Comparison of ENCODE assay signal across 12 cellular contexts in genomic region chr19:1079566-1080111, GRCh38. TPM values are rescaled to one million over a fixed set of nuclear protein-coding genes. Genes with fewer than 3 reads are reported as not detected.
DNase-seq lines count a peak whose midpoint lies in the region; ATAC-seq and TF ChIP-seq lines count a peak whose summit lies in the region.
"Had no signal": no experiment of that assay in that cellular context is flagged by ENCODE, and none has a peak within 500 bp of the region (broad histone marks: within the 10 kb centered on the region; RNA-seq: fewer than 3 reads in every experiment).

No MANE protein-coding gene starts in this region.

- TF ChIP-seq POLR2A in stomach (IDR thresholded peaks at IDR 0.05): no peak

- H3K27ac ChIP-seq in stomach: no peak overlapping the region
- H3K27ac ChIP-seq: 22Rv1, dorsolateral prefrontal cortex had no signal

- no peak for TF ChIP-seq EP300 in stomach (IDR thresholded peaks at IDR 0.05)

- H3K4me1 ChIP-seq in stomach: peaks cover 12 to 59% (median 51%) of the 10 kb centered on the region in 4 donors

- H3K4me1 Mint-ChIP-seq in activated CD4-positive, alpha-beta memory T cell treated with anti-CD3 and anti-CD28 coated beads, Interleukin-2, amount 10 ng/mL, durations not matched to agents 7 days and 5 days: peaks cover 66% of the 10 kb centered on the region
- H3K4me1 Mint-ChIP-seq in dendritic cell treated with granulocyte-macrophage colony-stimulating factor and Interleukin-4, amounts not matched to agents 40 ng/mL and 50 ng/mL, for 4 days (ENCODE audit: low read depth): peaks cover 68% of the 10 kb centered on the region
- H3K4me1 Mint-ChIP-seq in CD14-positive monocyte: peaks cover 44% of the 10 kb centered on the region

- H3K9me3 ChIP-seq in stomach: no peaks in the 10 kb centered on the region

- H3K4me3 ChIP-seq in stomach: no peak overlapping the region
- H3K4me3 ChIP-seq: dorsolateral prefrontal cortex had no signal

- H3K27ac Mint-ChIP-seq in activated CD4-positive, alpha-beta memory T cell treated with anti-CD3 and anti-CD28 coated beads, Interleukin-2, amount 10 ng/mL, durations not matched to agents 7 days and 5 days: peak overlapping the region; percentile 93
- H3K27ac Mint-ChIP-seq in dendritic cell treated with granulocyte-macrophage colony-stimulating factor and Interleukin-4, amounts not matched to agents 40 ng/mL and 50 ng/mL, for 4 days: peak overlapping the region; percentile 81
- H3K27ac Mint-ChIP-seq in CD14-positive monocyte: peak overlapping the region in 1 of 7 donors; percentile 57

- no peak for ATAC-seq in HG03196 (IDR thresholded peaks at IDR 0.05; ENCODE audit: unreplicated experiment)

- peaks cover 0 to 50% (median 20%) of the 10 kb centered on the region in 4 donors for H3K36me3 ChIP-seq in stomach

- CTCF ChIA-PET in activated CD4-positive, alpha-beta memory T cell treated with anti-CD3 and anti-CD28 coated beads, Interleukin-2, amount 10 ng/mL, durations not matched to agents 7 days and 5 days (lab: Charles Lee): interaction anchor here (0.8 to 2.1 kb wide), 6 partner anchors 9 to 75 kb away, joined by 3 to 12 read pairs (median 4); partner anchors contain the start of gene ARHGAP45

- peak overlapping the region; percentile 80 for H3K4me3 Mint-ChIP-seq in activated CD4-positive, alpha-beta memory T cell treated with anti-CD3 and anti-CD28 coated beads, Interleukin-2, amount 10 ng/mL, durations not matched to agents 7 days and 5 days
- H3K4me3 Mint-ChIP-seq in dendritic cell treated with granulocyte-macrophage colony-stimulating factor and Interleukin-4, amounts not matched to agents 40 ng/mL and 50 ng/mL, for 4 days: peak overlapping the region; percentile 45
- no peak overlapping the region for H3K4me3 Mint-ChIP-seq in CD14-positive monocyte

- no peaks in the 10 kb centered on the region for H3K9me3 Mint-ChIP-seq in activated CD4-positive, alpha-beta memory T cell treated with anti-CD3 and anti-CD28 coated beads, Interleukin-2, amount 10 ng/mL, durations not matched to agents 7 days and 5 days
- H3K9me3 Mint-ChIP-seq in dendritic cell treated with granulocyte-macrophage colony-stimulating factor and Interleukin-4, amounts not matched to agents 40 ng/mL and 50 ng/mL, for 4 days: no peaks in the 10 kb centered on the region
- H3K9me3 Mint-ChIP-seq in CD14-positive monocyte: no peaks in the 10 kb centered on the region

- H3K36me3 Mint-ChIP-seq in activated CD4-positive, alpha-beta memory T cell treated with anti-CD3 and anti-CD28 coated beads, Interleukin-2, amount 10 ng/mL, durations not matched to agents 7 days and 5 days (ENCODE audit: low read depth): peaks cover 79% of the 10 kb centered on the region
- peaks cover 96% of the 10 kb centered on the region for H3K36me3 Mint-ChIP-seq in dendritic cell treated with granulocyte-macrophage colony-stimulating factor and Interleukin-4, amounts not matched to agents 40 ng/mL and 50 ng/mL, for 4 days (ENCODE audit: low read depth)
- peaks cover 49 to 91% of the 10 kb centered on the region in 2 donors for H3K36me3 Mint-ChIP-seq in CD14-positive monocyte

- WGBS in stomach, 5 donors: 87 to 92% (median 92%) methylated on average over 42 to 45 of the region's 45 CpGs

- POLR2A ChIA-PET in activated CD4-positive, alpha-beta memory T cell treated with anti-CD3 and anti-CD28 coated beads, Interleukin-2, amount 10 ng/mL, durations not matched to agents 7 days and 5 days (lab: Charles Lee): interaction anchor here (1.1 to 17.5 kb wide), 13 partner anchors 7 to 190 kb away, joined by 3 to 334 read pairs (median 9); partner anchors contain the start of genes ABCA7, ARHGAP45, CNN2 and GPX4

- H3K27me3 Mint-ChIP-seq in activated CD4-positive, alpha-beta memory T cell treated with anti-CD3 and anti-CD28 coated beads, Interleukin-2, amount 10 ng/mL, durations not matched to agents 7 days and 5 days: no peaks in the 10 kb centered on the region
- no peaks in the 10 kb centered on the region for H3K27me3 Mint-ChIP-seq in dendritic cell treated with granulocyte-macrophage colony-stimulating factor and Interleukin-4, amounts not matched to agents 40 ng/mL and 50 ng/mL, for 4 days
- no peaks in the 10 kb centered on the region for H3K27me3 Mint-ChIP-seq in CD14-positive monocyte (ENCODE audit: low read depth in 3 of 3)

- DNase-seq in DMS 273 (lab: John Stamatoyannopoulos, UW; ENCODE audit: unreplicated experiment): peak; percentile 61
- no peak for DNase-seq in DMS 273 treated with DMSO at 0.1 percent for 48 hours (lab: John Stamatoyannopoulos, UW)
- peak; percentile 89 for DNase-seq in activated CD4-positive, alpha-beta memory T cell treated with anti-CD3 and anti-CD28 coated beads, Interleukin-2, amount 10 ng/mL, durations not matched to agents 7 days and 5 days
- peak; percentile 84 for DNase-seq in stimulated activated CD8-positive, alpha-beta memory T cell treated with anti-CD3 and anti-CD28 coated beads, Interleukin-4, amount 100 ng/mL, for 48 hours
- no peak for DNase-seq in CD14-positive monocyte (ENCODE audit: low spot score)
- no peak for DNase-seq in stomach
- DNase-seq: dorsolateral prefrontal cortex, Karpas-422, mammary epithelial cell had no signal

- TF ChIP-seq CTCF in CD14-positive monocyte (IDR thresholded peaks at IDR 0.05) (no peak), stomach (IDR thresholded peaks at IDR 0.05) (no peak)

- peaks cover 0 to 16% (median 0%) of the 10 kb centered on the region in 3 donors for H3K27me3 ChIP-seq in stomach
- H3K27me3 ChIP-seq: dorsolateral prefrontal cortex had no signal

- intact Hi-C loops in dendritic cell treated with granulocyte-macrophage colony-stimulating factor and Interleukin-4, amounts not matched to agents 40 ng/mL and 50 ng/mL, for 4 days (cut with micrococcal nuclease): no loop called here
- intact Hi-C loops in CD14-positive monocyte (cut with micrococcal nuclease): loop anchor here in 1 of 2 donors (5.0 kb wide), 1 partner anchor 37 kb away; the partner anchor contains the start of gene ABCA7
- intact Hi-C loops in stomach (cut with DNase I; ENCODE audit: low total_unique reads): no loop called here

RNA-seq across cellular contexts. Expression of gene ARHGAP45, which starts 12.7 kb away (rescaled TPM):
- 100 to 1,000 TPM; 419 to 437 TPM for total RNA-seq in activated CD4-positive, alpha-beta memory T cell treated with anti-CD3 and anti-CD28 coated beads, Interleukin-2, amount 10 ng/mL, durations not matched to agents 7 days and 5 days
- polyA plus RNA-seq in CD14-positive monocyte: 100 to 1,000 TPM; 108 to 137 TPM
- total RNA-seq in stomach: 100 to 1,000 TPM in 1 of 5 donors, 10 to 100 TPM in 4; 14.3 to 211 (median 22.3) TPM
- polyA plus RNA-seq in stomach: 10 to 100 TPM; 12.2 to 15.4 (median 14.0) TPM

RNA-seq across cellular contexts. Expression of gene POLR2E, which starts 15.5 kb away (rescaled TPM):
- 100 to 1,000 TPM; 116 to 120 TPM for total RNA-seq in activated CD4-positive, alpha-beta memory T cell treated with anti-CD3 and anti-CD28 coated beads, Interleukin-2, amount 10 ng/mL, durations not matched to agents 7 days and 5 days
- polyA plus RNA-seq in CD14-positive monocyte (100 to 1,000 TPM; 195 to 222 TPM), stomach (100 to 1,000 TPM; 109 to 128 (median 123) TPM)
- total RNA-seq in stomach: 100 to 1,000 TPM in 1 of 5 donors, 10 to 100 TPM in 4; 24.5 to 361 (median 40.6) TPM

RNA-seq across cellular contexts. Expression of gene GPX4, which starts 24.2 kb away (rescaled TPM):
- total RNA-seq in activated CD4-positive, alpha-beta memory T cell treated with anti-CD3 and anti-CD28 coated beads, Interleukin-2, amount 10 ng/mL, durations not matched to agents 7 days and 5 days: 100 to 1,000 TPM; 141 to 148 TPM
- 100 to 1,000 TPM; 459 to 508 TPM for polyA plus RNA-seq in CD14-positive monocyte
- 100 to 1,000 TPM in 4 of 5 donors, 10 to 100 TPM in 1; 90.0 to 710 (median 158) TPM for total RNA-seq in stomach
- polyA plus RNA-seq in stomach: 100 to 1,000 TPM; 433 to 532 (median 509) TPM

RNA-seq across cellular contexts. Expression of gene ABCA7, which starts 39.7 kb away (rescaled TPM):
- 10 to 100 TPM; 92.7 to 95.1 TPM for total RNA-seq in activated CD4-positive, alpha-beta memory T cell treated with anti-CD3 and anti-CD28 coated beads, Interleukin-2, amount 10 ng/mL, durations not matched to agents 7 days and 5 days
- polyA plus RNA-seq in CD14-positive monocyte (1 to 10 TPM; 1.7 to 7.8 TPM), stomach (10 to 100 TPM; 14.2 to 31.6 (median 22.0) TPM)
- 100 to 1,000 TPM in 1 of 5 donors, 10 to 100 TPM in 3, 1 to 10 TPM in 1; 5.1 to 144 (median 38.8) TPM for total RNA-seq in stomach

RNA-seq across cellular contexts. Expression of gene CNN2, which starts 53.2 kb away (rescaled TPM):
- 100 to 1,000 TPM; 513 to 519 TPM for total RNA-seq in activated CD4-positive, alpha-beta memory T cell treated with anti-CD3 and anti-CD28 coated beads, Interleukin-2, amount 10 ng/mL, durations not matched to agents 7 days and 5 days
- polyA plus RNA-seq in CD14-positive monocyte: 100 to 1,000 TPM in 1 of 2 donors, 10 to 100 TPM in 1; 69.9 to 144 TPM
- 10 to 100 TPM in 4 of 5 donors, 1 to 10 TPM in 1; 7.0 to 98.5 (median 56.4) TPM for total RNA-seq in stomach
- polyA plus RNA-seq in stomach: 10 to 100 TPM; 85.1 to 93.9 (median 91.8) TPM

Comparison
In these comparisons a context has a peak if more than half of its experiments do, and no peak if none do; other contexts are left out.
1. DNase-seq: peak in DMS 273 (single experiment), activated CD4-positive, alpha-beta memory T cell treated with anti-CD3 and anti-CD28 coated beads, Interleukin-2, amount 10 ng/mL, durations not matched to agents 7 days and 5 days (single experiment) and stimulated activated CD8-positive, alpha-beta memory T cell treated with anti-CD3 and anti-CD28 coated beads, Interleukin-4, amount 100 ng/mL, for 48 hours (single experiment); none in DMS 273 treated with DMSO at 0.1 percent for 48 hours (single experiment), CD14-positive monocyte (single experiment) and stomach (single experiment).
2. H3K4me3 Mint-ChIP-seq: peak in activated CD4-positive, alpha-beta memory T cell treated with anti-CD3 and anti-CD28 coated beads, Interleukin-2, amount 10 ng/mL, durations not matched to agents 7 days and 5 days (single experiment) and dendritic cell treated with granulocyte-macrophage colony-stimulating factor and Interleukin-4, amounts not matched to agents 40 ng/mL and 50 ng/mL, for 4 days (single experiment); none in CD14-positive monocyte (0 of 2).